8 cellular contexts compared by ENCODE assay signal in genomic region chr11:62602141-62603071, GRCh38. TPM values are rescaled to one million over a fixed set of nuclear protein-coding genes. Genes with fewer than 3 reads are reported as not detected.
A peak's percentile ranks its signal among the peaks of the same experiment; 100 is the strongest.
DNase-seq lines count a peak whose midpoint lies in the region; ATAC-seq and TF ChIP-seq lines count a peak whose summit lies in the region.

No MANE protein-coding gene starts in this region.

- no peaks in the 10 kb centered on the region for H3K9me3 Mint-ChIP-seq in activated T-helper 17 cell treated with anti-CD3 and anti-CD28 coated beads, Interleukin-2, amount 50 U/mL, for 72 hours
- H3K9me3 Mint-ChIP-seq in naive thymus-derived CD8-positive, alpha-beta T cell = no peaks in the 10 kb centered on the region

- POLR2A ChIA-PET in naive thymus-derived CD8-positive, alpha-beta T cell (lab: Charles Lee) = interaction anchor here (0.6 to 9.9 kb wide), 33 partner anchors 7 to 279 kb away, joined by 3 to 166 read pairs (median 7); partner anchors contain the start of genes AHNAK, B3GAT3, C11orf98 and CSKMT

- H3K27me3 Mint-ChIP-seq in activated T-helper 17 cell treated with anti-CD3 and anti-CD28 coated beads, Interleukin-2, amount 50 U/mL, for 72 hours = no peaks in the 10 kb centered on the region
- H3K27me3 Mint-ChIP-seq in naive thymus-derived CD8-positive, alpha-beta T cell = no peaks in the 10 kb centered on the region

- H3K36me3 Mint-ChIP-seq in activated T-helper 17 cell treated with anti-CD3 and anti-CD28 coated beads, Interleukin-2, amount 50 U/mL, for 72 hours (ENCODE audit: low read depth) = peaks cover 91% of the 10 kb centered on the region
- peaks cover 0 to 67% (median 33%) of the 10 kb centered on the region in 3 donors for H3K36me3 Mint-ChIP-seq in naive thymus-derived CD8-positive, alpha-beta T cell

- peak overlapping the region; percentile 90 for H3K4me3 Mint-ChIP-seq in activated T-helper 17 cell treated with anti-CD3 and anti-CD28 coated beads, Interleukin-2, amount 50 U/mL, for 72 hours
- peak overlapping the region; percentile 88 to 95 (median 92) for H3K4me3 Mint-ChIP-seq in naive thymus-derived CD8-positive, alpha-beta T cell

- H3K4me3 ChIP-seq in fibroblast of villous mesenchyme (ENCODE audit: low read depth, low read length) = peak overlapping the region; percentile 92

- H3K27ac Mint-ChIP-seq in activated T-helper 17 cell treated with anti-CD3 and anti-CD28 coated beads, Interleukin-2, amount 50 U/mL, for 72 hours = peak overlapping the region; percentile 86
- peak overlapping the region; percentile 81 to 97 (median 94) for H3K27ac Mint-ChIP-seq in naive thymus-derived CD8-positive, alpha-beta T cell

- peak; percentile 36 for DNase-seq in activated CD4-positive, alpha-beta T cell treated with anti-CD3 and anti-CD28 coated beads for 48 hours
- no peak for DNase-seq in activated CD4-positive, alpha-beta T cell treated with anti-CD3 and anti-CD28 coated beads, Interleukin-2, amount 50 U/mL, for 1 hour
- DNase-seq in NCI-H1930 (lab: John Stamatoyannopoulos, UW) (peak; percentile 60 to 75), fibroblast of villous mesenchyme (ENCODE audit: low read depth) (peak; percentile 69)
- DNase-seq in naive thymus-derived CD8-positive, alpha-beta T cell = peak in 2 of 10 donors; percentile 20 to 59

- no peak for TF ChIP-seq CTCF in fibroblast of villous mesenchyme (IDR thresholded peaks at IDR 0.05; ENCODE audit: insufficient read depth, low read depth, low read length)

- ATAC-seq in activated T-helper 17 cell treated with anti-CD3 and anti-CD28 coated beads, Interleukin-2, amount 50 U/mL, for 72 hours (replicated peaks) = no peak
- no peak for ATAC-seq in naive thymus-derived CD8-positive, alpha-beta T cell
- no peak for ATAC-seq in HG02973 (IDR thresholded peaks at IDR 0.05; ENCODE audit: unreplicated experiment)
- ATAC-seq in HG03442 (IDR thresholded peaks at IDR 0.05; ENCODE audit: unreplicated experiment) = no peak

- H3K4me1 Mint-ChIP-seq in activated T-helper 17 cell treated with anti-CD3 and anti-CD28 coated beads, Interleukin-2, amount 50 U/mL, for 72 hours = peaks cover 33% of the 10 kb centered on the region
- peaks cover 37 to 63% (median 59%) of the 10 kb centered on the region in 4 donors for H3K4me1 Mint-ChIP-seq in naive thymus-derived CD8-positive, alpha-beta T cell

RNA-seq across cellular contexts. Expression of gene MTA2, which starts 0.7 kb away (rescaled TPM):
- total RNA-seq in activated T-helper 17 cell treated with anti-CD3 and anti-CD28 coated beads, Interleukin-2, amount 50 U/mL, for 72 hours = 100 to 1,000 TPM; 142 to 198 TPM
- 145 and 197 TPM in 2 replicates for total RNA-seq in fibroblast of villous mesenchyme
- total RNA-seq in naive thymus-derived CD8-positive, alpha-beta T cell = 100 to 1,000 TPM; 170 to 178 TPM
- polyA plus RNA-seq in naive thymus-derived CD8-positive, alpha-beta T cell = 10 to 100 TPM; 15.8 to 32.6 (median 21.5) TPM

RNA-seq across cellular contexts. Expression of gene EML3, which starts 10.2 kb away (rescaled TPM):
- total RNA-seq in activated T-helper 17 cell treated with anti-CD3 and anti-CD28 coated beads, Interleukin-2, amount 50 U/mL, for 72 hours = 100 to 1,000 TPM; 122 to 130 TPM
- total RNA-seq in fibroblast of villous mesenchyme = 15.5 and 21.6 TPM in 2 replicates
- 100 to 1,000 TPM; 251 to 255 TPM for total RNA-seq in naive thymus-derived CD8-positive, alpha-beta T cell
- polyA plus RNA-seq in naive thymus-derived CD8-positive, alpha-beta T cell = 10 to 100 TPM; 14.8 to 23.7 (median 15.7) TPM

RNA-seq across cellular contexts. Expression of gene ROM1, which starts 10.7 kb away (rescaled TPM):
- total RNA-seq in activated T-helper 17 cell treated with anti-CD3 and anti-CD28 coated beads, Interleukin-2, amount 50 U/mL, for 72 hours = 1 to 10 TPM; 2.0 to 3.0 TPM
- 2.9 and 3.0 TPM in 2 replicates for total RNA-seq in fibroblast of villous mesenchyme
- total RNA-seq in naive thymus-derived CD8-positive, alpha-beta T cell = 1 to 10 TPM; 5.4 to 6.1 TPM
- polyA plus RNA-seq in naive thymus-derived CD8-positive, alpha-beta T cell = 1 to 10 TPM in 2 of 3 donors, under 1 TPM in 1; 0.82 to 1.9 (median 1.8) TPM

RNA-seq across cellular contexts. Expression of gene TUT1, which starts 11.1 kb away (rescaled TPM):
- total RNA-seq in activated T-helper 17 cell treated with anti-CD3 and anti-CD28 coated beads, Interleukin-2, amount 50 U/mL, for 72 hours = 10 to 100 TPM; 23.8 to 25.7 TPM
- total RNA-seq in fibroblast of villous mesenchyme = 4.3 and 5.2 TPM in 2 replicates
- total RNA-seq in naive thymus-derived CD8-positive, alpha-beta T cell = 10 to 100 TPM; 46.4 to 50.9 TPM
- 10 to 100 TPM; 12.8 to 24.4 (median 16.9) TPM for polyA plus RNA-seq in naive thymus-derived CD8-positive, alpha-beta T cell

RNA-seq across cellular contexts. Expression of gene B3GAT3, which starts 19.4 kb away (rescaled TPM):
- total RNA-seq in activated T-helper 17 cell treated with anti-CD3 and anti-CD28 coated beads, Interleukin-2, amount 50 U/mL, for 72 hours = 10 to 100 TPM; 60.5 to 71.9 TPM
- 35.4 and 36.3 TPM in 2 replicates for total RNA-seq in fibroblast of villous mesenchyme
- 10 to 100 TPM; 79.8 to 83.8 TPM for total RNA-seq in naive thymus-derived CD8-positive, alpha-beta T cell
- 10 to 100 TPM; 35.6 to 51.3 (median 40.3) TPM for polyA plus RNA-seq in naive thymus-derived CD8-positive, alpha-beta T cell
